ENCODE assay signal across 15 cellular contexts in genomic region chr6:121520337-121521163, GRCh38.
DNase-seq lines count a peak whose midpoint lies in the region; ATAC-seq and TF ChIP-seq lines count a peak whose summit lies in the region.
"Had no signal": no experiment of that assay in that cellular context is flagged by ENCODE, and none has a peak within 500 bp of the region (broad histone marks: within the 10 kb centered on the region; RNA-seq: fewer than 3 reads in every experiment).

No MANE protein-coding gene starts in this region.

- intact Hi-C loops in vagina (cut with DNase I): no loop called here

- H3K27ac ChIP-seq in caudate nucleus (ENCODE audit: low read depth, low read length) (peak overlapping the region; percentile 19), vagina (peak overlapping the region; percentile 83)
- H3K27ac ChIP-seq: 22Rv1 had no signal

- H3K27me3 ChIP-seq in vagina: no peaks in the 10 kb centered on the region

- TF ChIP-seq CTCF in vagina (IDR thresholded peaks at IDR 0.05) (no peak), GM20000 (IDR thresholded peaks at IDR 0.05; ENCODE audit: extremely low read depth, missing control alignments) (no peak)

- H3K4me3 ChIP-seq in vagina: no peak overlapping the region

- peaks cover 43% of the 10 kb centered on the region for H3K4me1 ChIP-seq in vagina

- no peak for ATAC-seq in GM18519 (IDR thresholded peaks at IDR 0.05; ENCODE audit: low FRiP score, unreplicated experiment)

- DNase-seq in NCI-H82 (lab: John Stamatoyannopoulos, UW) (peak; percentile 19), NCI-H82 treated with DMSO at 0.1 percent for 48 hours (lab: John Stamatoyannopoulos, UW; ENCODE audit: unreplicated experiment) (no peak), caudate nucleus (lab: John Stamatoyannopoulos, UW) (no peak), kidney tubule cell (ENCODE audit: low spot score) (peak; percentile 98), vagina (ENCODE audit: extremely low spot score in 2 of 2) (no peak), GM20000 (ENCODE audit: low spot score) (no peak)
- DNase-seq in stimulated activated CD4-positive, alpha-beta T cell treated with anti-CD3 and anti-CD28 coated beads, Interleukin-4, amount 100 ng/mL, for 24 hours: no peak
- DNase-seq: activated naive CD8-positive, alpha-beta T cell treated with anti-CD3 and anti-CD28 coated beads, Interleukin-2, amount 10 ng/mL, durations not matched to agents 7 days and 5 days; head of caudate nucleus; naive B cell; NCI-H2081; Right ventricle myocardium superior; stimulated activated CD4-positive, alpha-beta T cell treated with anti-CD3 and anti-CD28 coated beads, Interleukin-2, amount 100 ng/mL, for 24 hours had no signal

- H3K36me3 ChIP-seq in vagina: no peaks in the 10 kb centered on the region

- no peaks in the 10 kb centered on the region for H3K9me3 ChIP-seq in vagina

- TF ChIP-seq POLR2A in vagina (IDR thresholded peaks at IDR 0.05): no peak

Comparison
In these comparisons a context has a peak if more than half of its experiments do, and no peak if none do; other contexts are left out.
1. DNase-seq: peak in NCI-H82 (single experiment) and kidney tubule cell (single experiment); none in NCI-H82 treated with DMSO at 0.1 percent for 48 hours (single experiment), caudate nucleus (0 of 61), vagina (0 of 2), stimulated activated CD4-positive, alpha-beta T cell treated with anti-CD3 and anti-CD28 coated beads, Interleukin-4, amount 100 ng/mL, for 24 hours (single experiment) and GM20000 (single experiment).